Comparison of ENCODE assay signal across 8 cellular contexts in genomic region chr3:121834079-121834730, GRCh38. TPM values are rescaled to one million over a fixed set of nuclear protein-coding genes. Genes with fewer than 3 reads are reported as not detected.
DNase-seq lines count a peak whose midpoint lies in the region; ATAC-seq and TF ChIP-seq lines count a peak whose summit lies in the region.

No MANE protein-coding gene starts in this region.

- peaks cover 0 to 18% of the 10 kb centered on the region in 2 donors for H3K4me1 ChIP-seq in ascending aorta
- peaks cover 7 to 86% (median 49%) of the 10 kb centered on the region in 6 donors for H3K4me1 ChIP-seq in spleen

- intact Hi-C loops in ascending aorta (cut with DNase I) = loop anchor here (2.0 to 10.0 kb wide), 3 partner anchors 85 to 1739 kb away; partner anchors contain the start of genes GOLGB1, GSK3B, GTF2E1 and RABL3
- intact Hi-C loops in spleen (cut with DNase I; ENCODE audit: low total_unique reads) = no loop called here

- peaks cover 0 to 4% of the 10 kb centered on the region in 2 donors for H3K36me3 ChIP-seq in ascending aorta
- peaks cover 0 to 33% (median 5%) of the 10 kb centered on the region in 6 donors for H3K36me3 ChIP-seq in spleen

- no peak for ATAC-seq in GM19035 (IDR thresholded peaks at IDR 0.05; ENCODE audit: unreplicated experiment)

- H3K27ac ChIP-seq in ascending aorta (peak overlapping the region; percentile 67 to 82), spleen (peak overlapping the region; percentile 79 to 93 (median 87))

- TF ChIP-seq CTCF in ascending aorta (IDR thresholded peaks at IDR 0.05) (no peak), spleen (IDR thresholded peaks at IDR 0.05 in 8 of 11, conservative IDR thresholded peaks at IDR 0.05 in 3 of 11) (no peak)

- peak overlapping the region; percentile 82 to 87 for H3K4me3 ChIP-seq in ascending aorta
- H3K4me3 ChIP-seq in spleen = peak overlapping the region; percentile 59 to 82 (median 74)

- H3K9me3 ChIP-seq in ascending aorta (no peaks in the 10 kb centered on the region), spleen (no peaks in the 10 kb centered on the region)

- H3K27me3 ChIP-seq in ascending aorta (no peaks in the 10 kb centered on the region), spleen (replicated peaks in 1 of 7) (no peaks in the 10 kb centered on the region)

- TF ChIP-seq POLR2A in spleen (IDR thresholded peaks at IDR 0.05) = no peak

- WGBS in spleen, 5 donors = 16 to 20% (median 18%) methylated on average over 18 of the region's 18 CpGs

- DNase-seq in NCI-H1436 (lab: John Stamatoyannopoulos, UW) (peak; percentile 12), NCI-H1436 treated with DMSO at 0.1 percent for 48 hours (lab: John Stamatoyannopoulos, UW) (no peak), Kasumi-1 (lab: John Stamatoyannopoulos, UW) (peak; percentile 25 to 43), ascending aorta (ENCODE audit: low spot score in 2 of 2) (no peak), iPS-NIHi11 (ENCODE audit: low spot score) (peak; percentile 40), spleen (no peak), mucosa of gallbladder (ENCODE audit: low spot score) (no peak)

RNA-seq across cellular contexts. Expression of gene IQCB1, which starts 0.7 kb away (rescaled TPM):
- total RNA-seq in ascending aorta (2.9 TPM), spleen (10 to 100 TPM; 24.7 to 39.1 (median 27.2) TPM), mucosa of gallbladder (15.9 TPM)
- 10 to 100 TPM; 14.9 to 26.0 (median 18.6) TPM for polyA plus RNA-seq in spleen

RNA-seq across cellular contexts. Expression of gene EAF2, which starts 0.8 kb away (rescaled TPM):
- total RNA-seq in ascending aorta (2.4 TPM), spleen (10 to 100 TPM; 24.9 to 60.6 (median 33.6) TPM), mucosa of gallbladder (5.2 TPM)
- 10 to 100 TPM; 32.4 to 53.7 (median 36.9) TPM for polyA plus RNA-seq in spleen

RNA-seq across cellular contexts. Expression of gene SLC15A2, which starts 60.0 kb away (rescaled TPM):
- total RNA-seq in ascending aorta = not detected
- 10 to 100 TPM in 6 of 7 donors, 1 to 10 TPM in 1; 7.2 to 18.7 (median 13.2) TPM for total RNA-seq in spleen
- polyA plus RNA-seq in spleen = 1 to 10 TPM; 4.3 to 5.6 (median 4.7) TPM
- 18.8 TPM for total RNA-seq in mucosa of gallbladder

Comparison
In these comparisons a context has a peak if more than half of its experiments do, and no peak if none do; other contexts are left out.
1. DNase-seq: peak in NCI-H1436 (single experiment), Kasumi-1 (2 of 2) and iPS-NIHi11 (single experiment); none in NCI-H1436 treated with DMSO at 0.1 percent for 48 hours (single experiment), ascending aorta (0 of 2), spleen (single experiment) and mucosa of gallbladder (single experiment).